ENCODE assay signal across 22 cellular contexts in the genomic region with DNA sequence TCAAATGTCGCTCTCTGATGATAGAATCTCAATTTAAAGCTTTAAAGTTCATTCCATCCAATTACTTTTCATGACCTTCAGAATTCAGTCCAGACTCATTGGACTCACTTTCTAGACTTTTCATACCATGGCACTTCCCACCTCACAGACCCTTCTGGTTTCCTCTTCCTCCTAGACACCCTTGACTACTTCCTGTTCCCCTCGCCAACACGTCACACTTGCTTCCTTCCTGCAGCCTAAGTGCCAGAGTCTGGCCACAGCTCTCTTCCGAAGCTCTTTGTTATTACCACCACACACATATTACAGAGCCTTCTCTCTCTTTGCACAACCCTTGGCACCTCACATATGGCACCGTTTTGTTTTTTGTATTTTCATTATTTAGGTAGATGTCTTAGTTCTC. TPM values are rescaled to one million over a fixed set of nuclear protein-coding genes. Genes with fewer than 3 reads are reported as not detected.
DNase-seq lines count a peak whose midpoint lies in the region; ATAC-seq, FAIRE-seq and TF ChIP-seq lines count a peak whose summit lies in the region.
"Had no signal": no experiment of that assay in that cellular context is flagged by ENCODE, and none has a peak within 500 bp of the region (broad histone marks: within the 10 kb centered on the region; RNA-seq: fewer than 3 reads in every experiment).

No MANE protein-coding gene starts in this region.

- peak in 2 of 10 experiments; percentile 1 to 3 for DNase-seq in CD4-positive, alpha-beta T cell
- peak; percentile 13 for DNase-seq in GF-D8 (lab: John Stamatoyannopoulos, UW)
- DNase-seq in activated CD4-positive, alpha-beta memory T cell treated with anti-CD3 and anti-CD28 coated beads for 36 hours, result peak; percentile 13
- peak; percentile 33 to 45 for DNase-seq in lung microvascular endothelial cell (ENCODE audit: low read depth in 2 of 2)
- no peak for DNase-seq in psoas muscle
- no peak for DNase-seq in MM.1S
- no peak for DNase-seq in GM12891 (ENCODE audit: insufficient read length, low spot score)
- DNase-seq: DMS79; effector CD4-positive, alpha-beta T cell; GOT3; islet precursor cell; mesendoderm; NCI-H1417; NCI-H2171 treated with DMSO at 0.1 percent for 48 hours; stimulated activated naive B cell treated with anti-CD40 and anti-IgM and Interleukin-4, amounts not matched to agents 10 μg/mL and 1 μg/mL and 100 μg/mL, for 72 hours; upper lobe of left lung had no signal

- no peaks in the 10 kb centered on the region for H4K20me1 ChIP-seq in MM.1S (ENCODE audit: insufficient read depth, low read length)

- H3K9me3 ChIP-seq in CD4-positive, alpha-beta T cell (ENCODE audit: control insufficient read depth, low read length), result no peaks in the 10 kb centered on the region
- H3K9me3 ChIP-seq in psoas muscle (no peaks in the 10 kb centered on the region), MM.1S (replicated peaks; ENCODE audit: insufficient read depth, low read length) (no peaks in the 10 kb centered on the region)
- H3K9me3 ChIP-seq: adrenal gland, upper lobe of left lung had no signal

- no peaks in the 10 kb centered on the region for H3F3A ChIP-seq in MM.1S (ENCODE audit: insufficient read depth, low read length)

- H3K27me3 Mint-ChIP-seq in CD4-positive, alpha-beta T cell, result no peaks in the 10 kb centered on the region
- H3K27me3 Mint-ChIP-seq in activated CD4-positive, alpha-beta memory T cell treated with anti-CD3 and anti-CD28 coated beads for 36 hours, result no peaks in the 10 kb centered on the region

- peaks cover 8 to 88% of the 10 kb centered on the region in 2 donors for H3K36me3 ChIP-seq in psoas muscle (ENCODE audit: insufficient read depth in 1 of 2, low read depth in 1 of 2)
- H3K36me3 ChIP-seq in MM.1S (replicated peaks; ENCODE audit: insufficient read depth, low read length), result no peaks in the 10 kb centered on the region

- CTCF ChIA-PET in CD4-positive, alpha-beta T cell (lab: Charles Lee), result interaction anchor here (1.0 kb wide), 1 partner anchor 18 kb away, joined by 3 read pairs; no protein-coding TSS in a partner anchor
- CTCF ChIA-PET in activated CD4-positive, alpha-beta memory T cell treated with anti-CD3 and anti-CD28 coated beads for 36 hours (lab: Charles Lee), result interaction anchor here (2.1 kb wide), 1 partner anchor 18 kb away, joined by 6 read pairs; no protein-coding TSS in a partner anchor

- H3K79me2 ChIP-seq in MM.1S (ENCODE audit: low read length), result no peaks in the 10 kb centered on the region

- no peak overlapping the region for H3K4me3 ChIP-seq in psoas muscle
- H3K4me3 ChIP-seq in MM.1S (ENCODE audit: low read length), result no peak overlapping the region
- H3K4me3 ChIP-seq: adrenal gland, upper lobe of left lung had no signal

- H3K9me2 ChIP-seq in MM.1S (replicated peaks; ENCODE audit: insufficient read depth, low read length), result no peaks in the 10 kb centered on the region

- WGBS in psoas muscle, 3 donors, result 80 to 93% (median 82%) methylated on average over 5 of the region's 5 CpGs

- no peak for TF ChIP-seq CTCF in CD4-positive, alpha-beta T cell (IDR thresholded peaks at IDR 0.05)
- no peak for TF ChIP-seq CTCF in psoas muscle (IDR thresholded peaks at IDR 0.05)
- TF ChIP-seq CTCF in MM.1S (IDR thresholded peaks at IDR 0.05; ENCODE audit: low read length), result no peak

- POLR2A ChIA-PET in CD4-positive, alpha-beta T cell (lab: Charles Lee), result no interaction called here
- POLR2A ChIA-PET in activated CD4-positive, alpha-beta memory T cell treated with anti-CD3 and anti-CD28 coated beads for 36 hours (lab: Charles Lee), result no interaction called here

- H3K27ac ChIP-seq in CD4-positive, alpha-beta T cell (ENCODE audit: low read depth, low read length), result no peak overlapping the region
- H3K27ac ChIP-seq in psoas muscle (no peak overlapping the region), MM.1S (ENCODE audit: low read length) (no peak overlapping the region)
- H3K27ac ChIP-seq: adrenal gland, C4-2B, HL-60, RWPE1, upper lobe of left lung, VCaP had no signal

- H2AFZ ChIP-seq in MM.1S (ENCODE audit: low read length), result no peak overlapping the region

- peak; percentile 32 for ATAC-seq in CD4-positive, alpha-beta T cell (ENCODE audit: poor library complexity)
- ATAC-seq in psoas muscle (no peak), HG02623 (IDR thresholded peaks at IDR 0.05; ENCODE audit: unreplicated experiment) (no peak)
- ATAC-seq: stimulated activated naive B cell treated with anti-CD40 and anti-IgM and Interleukin-4, amounts not matched to agents 10 μg/mL and 1 μg/mL and 100 μg/mL, for 72 hours had no signal

- no peak overlapping the region for H3K9ac ChIP-seq in MM.1S (ENCODE audit: low read length)

- no peak for FAIRE-seq in GM12891 (lab: Jason Lieb, UNC)

- H3K4me3 Mint-ChIP-seq in CD4-positive, alpha-beta T cell, result no peak overlapping the region
- H3K4me3 Mint-ChIP-seq in activated CD4-positive, alpha-beta memory T cell treated with anti-CD3 and anti-CD28 coated beads for 36 hours, result no peak overlapping the region
- H3K4me3 Mint-ChIP-seq: stimulated activated naive B cell treated with anti-CD40 and anti-IgM and Interleukin-4, amounts not matched to agents 10 μg/mL and 1 μg/mL and 100 μg/mL, for 72 hours had no signal

- no peaks in the 10 kb centered on the region for H3K36me3 Mint-ChIP-seq in CD4-positive, alpha-beta T cell (ENCODE audit: low read depth)
- peaks cover 11% of the 10 kb centered on the region for H3K36me3 Mint-ChIP-seq in activated CD4-positive, alpha-beta memory T cell treated with anti-CD3 and anti-CD28 coated beads for 36 hours

- no peak overlapping the region for H3K4me2 ChIP-seq in MM.1S (ENCODE audit: low read depth, low read length)

- intact Hi-C loops in CD4-positive, alpha-beta T cell (cut with DNase I, micrococcal nuclease), result no loop called here
- intact Hi-C loops in activated CD4-positive, alpha-beta memory T cell treated with anti-CD3 and anti-CD28 coated beads for 36 hours (cut with micrococcal nuclease), result no loop called here
- intact Hi-C loops in psoas muscle (cut with DNase I), result no loop called here

- H3K4me1 ChIP-seq in psoas muscle (peaks cover 2% of the 10 kb centered on the region), MM.1S (ENCODE audit: low read length) (no peaks in the 10 kb centered on the region)
- H3K4me1 ChIP-seq: upper lobe of left lung had no signal

- no peaks in the 10 kb centered on the region for H3K27me3 ChIP-seq in CD4-positive, alpha-beta T cell (ENCODE audit: control insufficient read depth, insufficient read depth, low read length)
- no peaks in the 10 kb centered on the region for H3K27me3 ChIP-seq in psoas muscle (ENCODE audit: insufficient read depth in 3 of 3, low read length in 2 of 3)
- no peaks in the 10 kb centered on the region for H3K27me3 ChIP-seq in MM.1S (replicated peaks; ENCODE audit: insufficient read depth, low read length)
- H3K27me3 ChIP-seq: adrenal gland, upper lobe of left lung had no signal

- H3K9me3 Mint-ChIP-seq in CD4-positive, alpha-beta T cell, result no peaks in the 10 kb centered on the region
- no peaks in the 10 kb centered on the region for H3K9me3 Mint-ChIP-seq in activated CD4-positive, alpha-beta memory T cell treated with anti-CD3 and anti-CD28 coated beads for 36 hours

- TF ChIP-seq POLR2A in GM12891 (IDR thresholded peaks at IDR 0.05; ENCODE audit: low read depth, low read length), result no peak

- H3K27ac Mint-ChIP-seq in CD4-positive, alpha-beta T cell, result no peak overlapping the region
- H3K27ac Mint-ChIP-seq in activated CD4-positive, alpha-beta memory T cell treated with anti-CD3 and anti-CD28 coated beads for 36 hours, result no peak overlapping the region
- H3K27ac Mint-ChIP-seq: stimulated activated naive B cell treated with anti-CD40 and anti-IgM and Interleukin-4, amounts not matched to agents 10 μg/mL and 1 μg/mL and 100 μg/mL, for 72 hours had no signal

- peaks cover 10% of the 10 kb centered on the region for H3K4me1 Mint-ChIP-seq in CD4-positive, alpha-beta T cell (ENCODE audit: low read depth)
- H3K4me1 Mint-ChIP-seq in activated CD4-positive, alpha-beta memory T cell treated with anti-CD3 and anti-CD28 coated beads for 36 hours (ENCODE audit: low read depth), result peaks cover 12% of the 10 kb centered on the region

TF ChIP-seq in GM12891, 5 proteins besides CTCF, POLR2A, EP300 and RAD21:
- TF ChIP-seq TAF1 (IDR thresholded peaks at IDR 0.05; ENCODE audit: low read depth, low read length) (no peak), PAX5 (IDR thresholded peaks at IDR 0.05; ENCODE audit: insufficient read depth, low read length, severe bottlenecking) (no peak), POLR2AphosphoS5 (IDR thresholded peaks at IDR 0.05; ENCODE audit: low read depth, low read length) (no peak), POU2F2 (IDR thresholded peaks at IDR 0.05; ENCODE audit: low read depth, low read length) (no peak), SPI1 (IDR thresholded peaks at IDR 0.05; ENCODE audit: low read depth, low read length) (no peak)

RNA-seq across cellular contexts. Expression of a gene that starts 59.1 kb away (rescaled TPM):
- total RNA-seq in CD4-positive, alpha-beta T cell, result 10 to 100 TPM; 19.5 to 19.7 TPM
- total RNA-seq in activated CD4-positive, alpha-beta memory T cell treated with anti-CD3 and anti-CD28 coated beads for 36 hours, result 10 to 100 TPM; 40.9 to 48.1 TPM
- 15.3 and 18.1 TPM in 2 replicates for total RNA-seq in lung microvascular endothelial cell
- total RNA-seq in psoas muscle, result 1 to 10 TPM; 4.2 to 9.2 (median 6.3) TPM
- polyA plus RNA-seq in psoas muscle, result 1 to 10 TPM; 3.6 to 6.9 (median 6.6) TPM
- 25.9 TPM for polyA plus RNA-seq in GM12891 (2012; ENCODE audit: low read depth, missing spikeins)

Comparison
In these comparisons a context has a peak if more than half of its experiments do, and no peak if none do; other contexts are left out.
1. DNase-seq: peak in GF-D8 (single experiment), activated CD4-positive, alpha-beta memory T cell treated with anti-CD3 and anti-CD28 coated beads for 36 hours (single experiment) and lung microvascular endothelial cell (2 of 2); none in psoas muscle (0 of 2), MM.1S (single experiment) and GM12891 (single experiment).